ENCODE assay signal across 17 cellular contexts in the genomic region with DNA sequence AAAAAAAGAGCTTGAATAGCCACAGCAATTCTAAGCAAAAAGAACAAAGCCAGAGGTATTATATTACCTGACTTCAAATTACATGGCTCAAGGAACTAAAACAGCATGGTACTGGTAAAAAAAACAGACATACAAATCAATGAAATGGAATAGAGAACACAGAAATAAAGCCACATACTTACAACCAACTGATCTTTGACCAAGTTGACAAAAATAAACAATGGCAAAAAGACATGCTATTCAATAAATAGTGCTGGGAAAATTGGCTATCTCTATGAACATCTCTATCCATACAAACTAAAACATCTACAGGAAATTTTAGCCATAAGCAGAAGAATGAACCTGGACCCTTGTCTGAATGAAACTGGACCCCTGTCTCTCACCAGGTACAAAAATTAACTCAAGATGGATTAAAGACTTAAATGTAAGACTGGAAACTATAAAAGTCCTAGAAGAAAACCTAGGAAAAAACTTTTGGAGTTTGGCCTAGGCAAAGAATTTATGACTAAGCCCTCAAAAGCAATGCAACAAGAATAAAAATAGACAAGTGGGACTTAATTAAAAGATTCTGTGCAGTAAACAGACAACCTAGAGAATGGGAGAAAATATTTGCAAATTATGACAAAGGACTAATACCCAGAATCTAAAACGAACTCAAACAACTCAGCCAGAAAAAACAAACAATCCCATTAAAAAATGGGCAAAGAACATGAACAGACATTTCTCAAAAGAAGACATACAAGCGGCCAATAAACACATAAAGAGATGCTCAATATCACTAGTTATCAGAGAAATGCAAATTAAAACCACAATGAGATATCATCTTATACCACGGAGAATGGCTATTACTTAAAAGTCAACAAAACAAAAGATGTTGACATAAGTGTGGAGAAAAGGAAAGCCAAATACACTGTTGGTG.
DNase-seq lines count a peak whose midpoint lies in the region; FAIRE-seq and TF ChIP-seq lines count a peak whose summit lies in the region.
"Had no signal": no experiment of that assay in that cellular context is flagged by ENCODE, and none has a peak within 500 bp of the region (broad histone marks: within the 10 kb centered on the region; RNA-seq: fewer than 3 reads in every experiment).

No MANE protein-coding gene starts in this region.

- DNase-seq in EH (ENCODE audit: low read depth): peak; percentile 82
- DNase-seq in LHCN-M2 (ENCODE audit: low read depth): peak; percentile 25
- DNase-seq in astrocyte of the spinal cord (ENCODE audit: low read depth, low spot score): peak; percentile 35
- DNase-seq in iris pigment epithelial cell (ENCODE audit: low read depth): peak; percentile 18
- no peak for DNase-seq in cortex of kidney (lab: John Stamatoyannopoulos, UW)
- no peak for DNase-seq in GM19239 (ENCODE audit: insufficient read length, low spot score)
- no peak for DNase-seq in DMS153 (lab: John Stamatoyannopoulos, UW)
- DNase-seq: ACHN; BE2C; CD8-positive, alpha-beta T cell; NCI-H2029 treated with DMSO at 0.1 percent for 48 hours; NCI-H2227 treated with DMSO at 0.1 percent for 48 hours; NCI-H82; Right ventricle myocardium superior had no signal

- H3K4me3 ChIP-seq in astrocyte of the spinal cord (ENCODE audit: low read depth, low read length): no peak overlapping the region
- H3K4me3 ChIP-seq: GM23338 had no signal

- in situ Hi-C loops in astrocyte of the spinal cord (cut with HindIII; ENCODE audit: low sequenced_read_pairs): no loop called here

- no peak for FAIRE-seq in GM19239 (lab: Jason Lieb, UNC)
- FAIRE-seq: D721Med, GM18507 had no signal

- TF ChIP-seq CTCF in astrocyte of the spinal cord (IDR thresholded peaks at IDR 0.05; ENCODE audit: low read depth, low read length): no peak

Comparison
In these comparisons a context has a peak if more than half of its experiments do, and no peak if none do; other contexts are left out.
1. DNase-seq: peak in EH (single experiment), LHCN-M2 (single experiment), astrocyte of the spinal cord (single experiment) and iris pigment epithelial cell (single experiment); none in cortex of kidney (single experiment), GM19239 (single experiment) and DMS153 (single experiment).